Comparison of ENCODE assay signal across 12 cellular contexts in the genomic region with DNA sequence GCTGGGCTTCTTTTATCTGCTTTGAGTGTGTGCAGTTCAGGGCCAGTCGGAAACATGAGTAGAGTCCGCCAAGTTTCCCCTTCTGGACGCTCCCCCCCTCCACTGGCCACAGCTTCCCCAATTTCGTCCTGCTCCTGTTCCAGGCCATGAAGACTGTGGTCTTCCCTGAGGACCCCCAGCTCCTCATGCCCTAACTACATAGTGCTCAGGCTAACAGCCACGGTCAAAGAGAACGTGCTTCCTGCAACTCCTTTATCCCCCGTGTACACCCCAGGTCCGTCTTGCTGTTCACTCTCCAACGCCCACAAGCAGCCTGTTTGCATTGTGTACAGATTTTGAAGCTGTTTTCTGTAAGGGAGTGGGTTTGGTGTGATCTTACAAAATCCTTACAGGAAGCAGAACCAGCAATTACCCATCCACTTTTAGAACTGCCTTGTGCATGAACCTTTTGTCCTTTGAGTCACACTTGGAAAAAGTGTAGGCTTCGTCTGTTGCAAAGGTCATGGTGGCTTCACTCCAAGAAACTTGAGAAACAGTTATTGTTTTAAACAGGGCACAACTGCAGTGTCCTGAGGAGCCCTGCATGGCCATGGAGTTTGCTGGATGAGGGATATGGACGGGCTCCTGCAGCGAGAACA.
DNase-seq lines count a peak whose midpoint lies in the region; ATAC-seq and TF ChIP-seq lines count a peak whose summit lies in the region.
"Had no signal": no experiment of that assay in that cellular context is flagged by ENCODE, and none has a peak within 500 bp of the region (broad histone marks: within the 10 kb centered on the region; RNA-seq: fewer than 3 reads in every experiment).

No MANE protein-coding gene starts in this region.

- peaks cover 8% of the 10 kb centered on the region for H3K4me1 ChIP-seq in body of pancreas
- H3K4me1 ChIP-seq: HAP-1 had no signal

- peaks cover 18 to 23% of the 10 kb centered on the region in 2 donors for H3K9me3 Mint-ChIP-seq in stimulated activated naive B cell treated with anti-CD40 and anti-IgM and Interleukin-4, amounts not matched to agents 10 μg/mL and 1 μg/mL and 100 μg/mL, for 72 hours

- peaks cover 4 to 5% of the 10 kb centered on the region in 2 donors for H3K36me3 Mint-ChIP-seq in stimulated activated naive B cell treated with anti-CD40 and anti-IgM and Interleukin-4, amounts not matched to agents 10 μg/mL and 1 μg/mL and 100 μg/mL, for 72 hours

- H3K9me3 ChIP-seq in body of pancreas: no peaks in the 10 kb centered on the region

- H3K27me3 ChIP-seq in body of pancreas: no peaks in the 10 kb centered on the region

- H3K4me3 ChIP-seq in body of pancreas: no peak overlapping the region
- H3K4me3 ChIP-seq: HAP-1 had no signal

- peaks cover 7 to 14% of the 10 kb centered on the region in 2 donors for H3K4me1 Mint-ChIP-seq in stimulated activated naive B cell treated with anti-CD40 and anti-IgM and Interleukin-4, amounts not matched to agents 10 μg/mL and 1 μg/mL and 100 μg/mL, for 72 hours

- DNase-seq in LHCN-M2 (ENCODE audit: low read depth) (peak; percentile 70), body of pancreas (peak in 1 of 4 donors; percentile 61), iris pigment epithelial cell (ENCODE audit: low read depth) (peak; percentile 65), NCI-H1436 treated with DMSO at 0.1 percent for 48 hours (lab: John Stamatoyannopoulos, UW) (no peak), kidney glomerular epithelial cell (lab: John Stamatoyannopoulos, UW) (no peak), NCI-H2171 treated with DMSO at 0.1 percent for 48 hours (lab: John Stamatoyannopoulos, UW) (no peak)
- no peak for DNase-seq in stimulated activated naive B cell treated with anti-CD40 and anti-IgM and Interleukin-4, amounts not matched to agents 10 μg/mL and 1 μg/mL and 100 μg/mL, for 72 hours
- no peak for DNase-seq in effector CD8-positive, alpha-beta T cell (lab: John Stamatoyannopoulos, UW)
- DNase-seq: activated gamma-delta T cell treated with Interleukin-2 at 50 U/mL for 16 hours, DND-41, NCI-H748 treated with DMSO at 0.1 percent for 48 hours had no signal

- no peak for TF ChIP-seq CTCF in body of pancreas (IDR thresholded peaks at IDR 0.05)

- intact Hi-C loops in body of pancreas (cut with DNase I): no loop called here

- TF ChIP-seq POLR2A in body of pancreas (IDR thresholded peaks at IDR 0.05): no peak

- H3K27me3 Mint-ChIP-seq in stimulated activated naive B cell treated with anti-CD40 and anti-IgM and Interleukin-4, amounts not matched to agents 10 μg/mL and 1 μg/mL and 100 μg/mL, for 72 hours: peaks cover 60 to 74% of the 10 kb centered on the region in 2 donors

- 37 to 80% methylated on average over 12 of the region's 12 CpGs for WGBS in body of pancreas, 2 donors

- peak; percentile 43 for ATAC-seq in body of pancreas
- ATAC-seq in stimulated activated naive B cell treated with anti-CD40 and anti-IgM and Interleukin-4, amounts not matched to agents 10 μg/mL and 1 μg/mL and 100 μg/mL, for 72 hours (replicated peaks): peak; percentile 16 to 36

- peak overlapping the region in 1 of 4 donors; percentile 78 for H3K27ac ChIP-seq in body of pancreas

- no peak overlapping the region for H3K4me3 Mint-ChIP-seq in stimulated activated naive B cell treated with anti-CD40 and anti-IgM and Interleukin-4, amounts not matched to agents 10 μg/mL and 1 μg/mL and 100 μg/mL, for 72 hours

- no peak overlapping the region for H3K27ac Mint-ChIP-seq in stimulated activated naive B cell treated with anti-CD40 and anti-IgM and Interleukin-4, amounts not matched to agents 10 μg/mL and 1 μg/mL and 100 μg/mL, for 72 hours

- no peaks in the 10 kb centered on the region for H3K36me3 ChIP-seq in body of pancreas (replicated peaks in 1 of 2; ENCODE audit: insufficient read depth in 1 of 2, low read depth in 2 of 2)
- H3K36me3 ChIP-seq: HAP-1 had no signal

Comparison
In these comparisons a context has a peak if more than half of its experiments do, and no peak if none do; other contexts are left out.
1. DNase-seq: peak in LHCN-M2 (single experiment) and iris pigment epithelial cell (single experiment); none in stimulated activated naive B cell treated with anti-CD40 and anti-IgM and Interleukin-4, amounts not matched to agents 10 μg/mL and 1 μg/mL and 100 μg/mL, for 72 hours (single experiment), effector CD8-positive, alpha-beta T cell (single experiment), NCI-H1436 treated with DMSO at 0.1 percent for 48 hours (single experiment), kidney glomerular epithelial cell (single experiment) and NCI-H2171 treated with DMSO at 0.1 percent for 48 hours (single experiment).